Comparison of ENCODE assay signal across 12 cellular contexts in genomic region chr2:120686511-120687168, GRCh38. TPM values are rescaled to one million over a fixed set of nuclear protein-coding genes. Genes with fewer than 3 reads are reported as not detected.
DNase-seq lines count a peak whose midpoint lies in the region; TF ChIP-seq lines count a peak whose summit lies in the region.
"Had no signal": no experiment of that assay in that cellular context is flagged by ENCODE, and none has a peak within 500 bp of the region (broad histone marks: within the 10 kb centered on the region; RNA-seq: fewer than 3 reads in every experiment).

No MANE protein-coding gene starts in this region.

- H3K27me3 Mint-ChIP-seq in glutamatergic neuron (ENCODE audit: unreplicated experiment), result peaks cover 2% of the 10 kb centered on the region

- DNase-seq in AG04450 (ENCODE audit: low read depth, low spot score) (no peak), RWPE1 (ENCODE audit: low spot score) (no peak), glutamatergic neuron (no peak), UCSD-AML1 (lab: John Stamatoyannopoulos, UW; ENCODE audit: unreplicated experiment) (no peak), NCI-H187 treated with DMSO at 0.1 percent for 48 hours (lab: John Stamatoyannopoulos, UW) (no peak), HuH-7 (ENCODE audit: low spot score) (no peak), NCI-H69 (lab: John Stamatoyannopoulos, UW) (no peak)
- DNase-seq: activated CD4-positive, CD25-positive, alpha-beta regulatory T cell treated with anti-CD3 and anti-CD28 coated beads, Interleukin-2, amount 50 U/mL, for 72 hours; activated gamma-delta T cell treated with Interleukin-2 at 50 U/mL for 16 hours; NCI-H187; Right ventricle myocardium superior had no signal

- POLR2A ChIA-PET in AG04450 (lab: Yijun Ruan, JAX), result no interaction called here
- POLR2A ChIA-PET in RWPE1 (lab: Yijun Ruan, JAX; ENCODE audit: low non-redundant PET), result no interaction called here

- H3K27ac Mint-ChIP-seq in glutamatergic neuron (ENCODE audit: unreplicated experiment), result no peak overlapping the region

- no peaks in the 10 kb centered on the region for H3K9me3 Mint-ChIP-seq in glutamatergic neuron (ENCODE audit: unreplicated experiment)

- H3K4me1 Mint-ChIP-seq in glutamatergic neuron (ENCODE audit: low read depth, unreplicated experiment), result peaks cover 2% of the 10 kb centered on the region

- H3K9me3 ChIP-seq in AG04450 (ENCODE audit: control insufficient read depth, insufficient read depth, low read length), result peaks cover 3% of the 10 kb centered on the region

- peaks cover 15% of the 10 kb centered on the region for H3K27me3 ChIP-seq in AG04450 (ENCODE audit: control insufficient read depth, insufficient read depth, low read length)

- TF ChIP-seq CTCF in AG04450 (IDR thresholded peaks at IDR 0.05; ENCODE audit: low read depth, low read length), result peak; percentile 38
- TF ChIP-seq CTCF in GM12874 (IDR thresholded peaks at IDR 0.05; ENCODE audit: insufficient read depth, low read depth, low read length), result peak; percentile 53; the same call in 1 of the 2 replicates
- 0 out of 2 replicates have a peak, but pooled peaks have one; percentile 26 for TF ChIP-seq CTCF in RWPE1 (conservative IDR thresholded peaks at IDR 0.05; ENCODE audit: low read depth)
- peak; percentile 68 for TF ChIP-seq CTCF in glutamatergic neuron (IDR thresholded peaks at IDR 0.05; ENCODE audit: partially characterized antibody, unreplicated experiment)

- no peaks in the 10 kb centered on the region for H3K36me3 Mint-ChIP-seq in glutamatergic neuron (ENCODE audit: unreplicated experiment)

- no peak overlapping the region for H3K4me3 ChIP-seq in AG04450 (ENCODE audit: low read depth, low read length)

- H3K4me3 Mint-ChIP-seq in glutamatergic neuron (ENCODE audit: unreplicated experiment), result no peak overlapping the region

- CTCF ChIA-PET in AG04450 (lab: Charles Lee), result interaction anchor here (0.6 to 2.6 kb wide), 4 partner anchors 9 to 391 kb away, joined by 3 to 12 read pairs (median 4); no protein-coding TSS in a partner anchor
- CTCF ChIA-PET in RWPE1 (lab: Yijun Ruan, JAX), result interaction anchor here (0.5 to 1.3 kb wide), 5 partner anchors 9 to 315 kb away, joined by 3 to 4 read pairs (median 3); no protein-coding TSS in a partner anchor

- H3K27ac ChIP-seq in AG04450 (ENCODE audit: low read depth, low read length) (no peak overlapping the region), RWPE1 (no peak overlapping the region)

RNA-seq across cellular contexts. Expression of gene GLI2, which starts 49.0 kb away (rescaled TPM):
- polyA plus RNA-seq in AG04450 (2011; rRNA removed), result 5.2 and 8.4 TPM in 2 replicates
- 7.8 and 11.5 TPM in 2 replicates for polyA minus RNA-seq in AG04450 (2011; rRNA and poly(A)+ RNA removed)
- 3.9 TPM for total RNA-seq in glutamatergic neuron (ENCODE audit: unreplicated experiment)
